7 cellular contexts compared by ENCODE assay signal in genomic region chr11:27701262-27702105, GRCh38. TPM values are rescaled to one million over a fixed set of nuclear protein-coding genes. Genes with fewer than 3 reads are reported as not detected.
A peak's percentile ranks its signal among the peaks of the same experiment; 100 is the strongest.
DNase-seq lines count a peak whose midpoint lies in the region; ATAC-seq and TF ChIP-seq lines count a peak whose summit lies in the region.

No MANE protein-coding gene starts in this region.

- ATAC-seq in mucosa of descending colon = peak; percentile 46
- no peak for ATAC-seq in HG02852 (IDR thresholded peaks at IDR 0.05; ENCODE audit: unreplicated experiment)

- peak; percentile 84 for DNase-seq in ELR (ENCODE audit: low read depth)
- DNase-seq in H7 = peak; percentile 24
- DNase-seq in Peyer's patch = no peak
- peak in 1 of 3 donors; percentile 37 for DNase-seq in mucosa of descending colon
- no peak for DNase-seq in NCI-H187 treated with DMSO at 0.1 percent for 48 hours (lab: John Stamatoyannopoulos, UW)

- no peak for TF ChIP-seq POLR2A in Peyer's patch (IDR thresholded peaks at IDR 0.05)

- H3K4me1 ChIP-seq in Peyer's patch (peaks cover 0 to 32% (median 6%) of the 10 kb centered on the region in 4 donors), ectodermal cell (ENCODE audit: control insufficient read depth, insufficient read depth, low read length) (peaks cover 19% of the 10 kb centered on the region), mucosa of descending colon (ENCODE audit: low read depth) (peaks cover 9% of the 10 kb centered on the region)

- H3K9me3 ChIP-seq in Peyer's patch = no peaks in the 10 kb centered on the region
- no peaks in the 10 kb centered on the region for H3K9me3 ChIP-seq in ectodermal cell (ENCODE audit: control insufficient read depth, low read length)
- no peaks in the 10 kb centered on the region for H3K9me3 ChIP-seq in mucosa of descending colon

- no peak for TF ChIP-seq CTCF in Peyer's patch (IDR thresholded peaks at IDR 0.05)
- TF ChIP-seq CTCF in mucosa of descending colon (IDR thresholded peaks at IDR 0.05) = no peak

- H3K27me3 ChIP-seq in H7 (ENCODE audit: control insufficient read depth, insufficient read depth, low read length) (peaks cover 38% of the 10 kb centered on the region), Peyer's patch (peaks cover 0 to 23% of the 10 kb centered on the region in 2 donors), ectodermal cell (ENCODE audit: control insufficient read depth, insufficient read depth, low read length, poor library complexity, severe bottlenecking) (peaks cover 66% of the 10 kb centered on the region)

- no peak overlapping the region for H3K27ac ChIP-seq in Peyer's patch
- H3K27ac ChIP-seq in ectodermal cell (ENCODE audit: insufficient read depth, low read depth, low read length, poor library complexity, severe bottlenecking) = no peak overlapping the region

- WGBS in ectodermal cell, 2 experiments = 1% methylated on average over 32 to 33 of the region's 33 CpGs

- H3K4me3 ChIP-seq in H7 (ENCODE audit: insufficient read depth, low read depth, low read length) (peak overlapping the region; percentile 77), Peyer's patch (peak overlapping the region; percentile 6 to 61 (median 47)), ectodermal cell (ENCODE audit: insufficient read depth, low read depth, low read length) (peak overlapping the region; percentile 67), mucosa of descending colon (no peak overlapping the region)

- intact Hi-C loops in mucosa of descending colon (cut with DNase I, micrococcal nuclease) = no loop called here

- H3K36me3 ChIP-seq in H7 (replicated peaks; ENCODE audit: control insufficient read depth, insufficient read depth, low read length) (no peaks in the 10 kb centered on the region), Peyer's patch (no peaks in the 10 kb centered on the region), ectodermal cell (ENCODE audit: control insufficient read depth, insufficient read depth, low read length) (no peaks in the 10 kb centered on the region), mucosa of descending colon (ENCODE audit: low read depth) (no peaks in the 10 kb centered on the region)

RNA-seq across cellular contexts. Expression of gene BDNF, which starts 1.2 kb away (rescaled TPM):
- total RNA-seq in H7 (2014; rRNA removed; shearing (Covaris generic)) = 2.2 and 2.9 TPM in 2 replicates
- total RNA-seq in Peyer's patch (1 to 10 TPM in 1 of 4 donors, under 1 TPM in 1, not detected in 2; 0.53 to 1.3 TPM), mucosa of descending colon (under 1 TPM in 2 of 3 donors, not detected in 1; 0.25 to 0.31 TPM)
- polyA plus RNA-seq in ectodermal cell (2013, experiment 1 of 4) = 0.94 TPM
- 0.62 TPM for polyA plus RNA-seq in ectodermal cell (2013, experiment 2 of 4)
- polyA plus RNA-seq in ectodermal cell (2013, experiment 3 of 4) = 0.80 TPM
- 0.65 TPM for polyA plus RNA-seq in ectodermal cell (2013, experiment 4 of 4)

Comparison
In these comparisons a context has a peak if more than half of its experiments do, and no peak if none do; other contexts are left out.
1. DNase-seq: peak in ELR (single experiment) and H7 (single experiment); none in Peyer's patch (0 of 3) and NCI-H187 treated with DMSO at 0.1 percent for 48 hours (single experiment).